In genomic region chr7:143337216-143337615, GRCh38 we compare ENCODE assay signal across 29 cellular contexts. TPM values are rescaled to one million over a fixed set of nuclear protein-coding genes. Genes with fewer than 3 reads are reported as not detected.
DNase-seq lines count a peak whose midpoint lies in the region; ATAC-seq and TF ChIP-seq lines count a peak whose summit lies in the region.
"Had no signal": no experiment of that assay in that cellular context is flagged by ENCODE, and none has a peak within 500 bp of the region (broad histone marks: within the 10 kb centered on the region; RNA-seq: fewer than 3 reads in every experiment).

No MANE protein-coding gene starts in this region.

- peaks cover 12% of the 10 kb centered on the region for H3K27me3 Mint-ChIP-seq in activated CD4-positive, alpha-beta T cell treated with anti-CD3 and anti-CD28 coated beads for 36 hours

- POLR2A ChIA-PET in activated CD4-positive, alpha-beta T cell treated with anti-CD3 and anti-CD28 coated beads for 36 hours (lab: Charles Lee) = no interaction called here

- no peak overlapping the region for H3K4me2 ChIP-seq in Loucy (ENCODE audit: low read depth, low read length, poor library complexity, severe bottlenecking)
- H3K4me2 ChIP-seq: BLaER1 had no signal

- intact Hi-C loops in activated CD4-positive, alpha-beta T cell treated with anti-CD3 and anti-CD28 coated beads for 36 hours (cut with DNase I, micrococcal nuclease) = loop anchor here in 1 of 2 experiments (10.0 kb wide), 1 partner anchor 332 kb away; no protein-coding TSS in a partner anchor

- TF ChIP-seq CTCF in Loucy (conservative IDR thresholded peaks at IDR 0.05; ENCODE audit: low read length) (no peak), VCaP (conservative IDR thresholded peaks at IDR 0.05) (no peak)

- H3K9me3 Mint-ChIP-seq in activated CD4-positive, alpha-beta T cell treated with anti-CD3 and anti-CD28 coated beads for 36 hours (ENCODE audit: low read depth) = no peaks in the 10 kb centered on the region
- no peaks in the 10 kb centered on the region for H3K9me3 Mint-ChIP-seq in stimulated activated effector memory CD8-positive, alpha-beta T cell treated with anti-CD3 and anti-CD28 coated beads, Interleukin-12 subunit alpha, Interleukin-12 subunit beta, amount 100 ng/mL, for 72 hours
- H3K9me3 Mint-ChIP-seq: CD4-positive, alpha-beta memory T cell; CD4-positive, CD25-positive, alpha-beta regulatory T cell; CD8-positive, alpha-beta memory T cell had no signal

- H3K4me1 Mint-ChIP-seq in activated CD4-positive, alpha-beta T cell treated with anti-CD3 and anti-CD28 coated beads for 36 hours = no peaks in the 10 kb centered on the region
- H3K4me1 Mint-ChIP-seq in stimulated activated effector memory CD8-positive, alpha-beta T cell treated with anti-CD3 and anti-CD28 coated beads, Interleukin-12 subunit alpha, Interleukin-12 subunit beta, amount 100 ng/mL, for 72 hours = no peaks in the 10 kb centered on the region

- H3K4me1 ChIP-seq in Loucy (ENCODE audit: insufficient read depth, low read length, poor library complexity, severe bottlenecking) = no peaks in the 10 kb centered on the region
- H3K4me1 ChIP-seq: BE2C, BLaER1 had no signal

- H3K27me3 ChIP-seq in Loucy (ENCODE audit: insufficient read depth, low read length, poor library complexity, severe bottlenecking) = no peaks in the 10 kb centered on the region
- H3K27me3 ChIP-seq: BLaER1 had no signal

- no peaks in the 10 kb centered on the region for H3K9me2 ChIP-seq in Loucy (replicated peaks; ENCODE audit: low read depth, low read length)

- no peaks in the 10 kb centered on the region for H4K20me1 ChIP-seq in Loucy (ENCODE audit: insufficient read depth, low read length, poor library complexity, severe bottlenecking)
- H4K20me1 ChIP-seq: BLaER1 had no signal

- no peak overlapping the region for H3K4me3 Mint-ChIP-seq in activated CD4-positive, alpha-beta T cell treated with anti-CD3 and anti-CD28 coated beads for 36 hours
- no peak overlapping the region for H3K4me3 Mint-ChIP-seq in stimulated activated effector memory CD8-positive, alpha-beta T cell treated with anti-CD3 and anti-CD28 coated beads, Interleukin-12 subunit alpha, Interleukin-12 subunit beta, amount 100 ng/mL, for 72 hours
- H3K4me3 Mint-ChIP-seq: CD14-positive monocyte; CD4-positive, alpha-beta memory T cell; CD4-positive, CD25-positive, alpha-beta regulatory T cell; CD8-positive, alpha-beta memory T cell had no signal

- H3K36me3 ChIP-seq in Loucy (ENCODE audit: insufficient read depth, low read length) = no peaks in the 10 kb centered on the region
- H3K36me3 ChIP-seq: BE2C, BLaER1 had no signal

- H3K79me2 ChIP-seq in Loucy (ENCODE audit: insufficient read depth, low read length) = no peaks in the 10 kb centered on the region

- DNase-seq in activated CD4-positive, alpha-beta T cell treated with anti-CD3 and anti-CD28 coated beads for 36 hours = no peak
- DNase-seq in activated CD4-positive, alpha-beta T cell treated with anti-CD3 and anti-CD28 coated beads for 4 hours = no peak
- no peak for DNase-seq in stimulated activated effector memory CD8-positive, alpha-beta T cell treated with anti-CD3 and anti-CD28 coated beads, Interleukin-12 subunit alpha, Interleukin-12 subunit beta, amount 100 ng/mL, for 72 hours (ENCODE audit: low spot score in 2 of 2)
- DNase-seq in NCI-H345 (lab: John Stamatoyannopoulos, UW) = no peak
- no peak for DNase-seq in activated CD8-positive, alpha-beta memory T cell treated with anti-CD3 and anti-CD28 coated beads, Interleukin-2, amount 50 U/mL, for 48 hours
- no peak for DNase-seq in stimulated activated CD4-positive, alpha-beta T cell treated with anti-CD3 and anti-CD28 coated beads, Interleukin-1b, Interleukin-23, amount 100 ng/mL, for 48 hours
- DNase-seq: 8988T; ACHN; BE2C; C1 segment of cervical spinal cord; CD4-positive, alpha-beta memory T cell; CD4-positive, CD25-positive, alpha-beta regulatory T cell; CD8-positive, alpha-beta memory T cell; COR-L47; DMS 273 treated with DMSO at 0.1 percent for 48 hours; DMS153; DMS53; DMS79; DND-41; EL; GDM1 had no signal

- ATAC-seq in activated CD4-positive, alpha-beta T cell treated with anti-CD3 and anti-CD28 coated beads for 36 hours = peak; percentile 33
- ATAC-seq in stimulated activated effector memory CD8-positive, alpha-beta T cell treated with anti-CD3 and anti-CD28 coated beads, Interleukin-12 subunit alpha, Interleukin-12 subunit beta, amount 100 ng/mL, for 72 hours = peak; percentile 53
- ATAC-seq: GM12878 had no signal

- 0 out of 2 replicates have a peak overlapping the region, but pooled peaks have one; percentile 17 for H2AFZ ChIP-seq in Loucy (ENCODE audit: low read length)

- no peak overlapping the region for H3K4me3 ChIP-seq in Loucy (ENCODE audit: low read length, poor library complexity, severe bottlenecking)
- H3K4me3 ChIP-seq: BLaER1, GM12878 had no signal

- peak overlapping the region; percentile 37 for H3K27ac ChIP-seq in VCaP
- H3K27ac ChIP-seq: BLaER1 had no signal

- H3K36me3 Mint-ChIP-seq in activated CD4-positive, alpha-beta T cell treated with anti-CD3 and anti-CD28 coated beads for 36 hours (ENCODE audit: low read depth) = no peaks in the 10 kb centered on the region
- no peaks in the 10 kb centered on the region for H3K36me3 Mint-ChIP-seq in stimulated activated effector memory CD8-positive, alpha-beta T cell treated with anti-CD3 and anti-CD28 coated beads, Interleukin-12 subunit alpha, Interleukin-12 subunit beta, amount 100 ng/mL, for 72 hours
- H3K36me3 Mint-ChIP-seq: CD14-positive monocyte; CD4-positive, alpha-beta memory T cell; CD4-positive, CD25-positive, alpha-beta regulatory T cell; CD8-positive, alpha-beta memory T cell had no signal

- H3K9ac ChIP-seq in Loucy (ENCODE audit: low read depth, low read length, poor library complexity, severe bottlenecking) = no peak overlapping the region
- H3K9ac ChIP-seq: BLaER1 had no signal

- no peaks in the 10 kb centered on the region for H3F3A ChIP-seq in Loucy (ENCODE audit: low read depth)

- no peaks in the 10 kb centered on the region for H3K9me3 ChIP-seq in Loucy (ENCODE audit: insufficient read depth, low read depth, low read length)
- H3K9me3 ChIP-seq: BE2C, BLaER1 had no signal

- H3K27ac Mint-ChIP-seq in activated CD4-positive, alpha-beta T cell treated with anti-CD3 and anti-CD28 coated beads for 36 hours = no peak overlapping the region
- no peak overlapping the region for H3K27ac Mint-ChIP-seq in stimulated activated effector memory CD8-positive, alpha-beta T cell treated with anti-CD3 and anti-CD28 coated beads, Interleukin-12 subunit alpha, Interleukin-12 subunit beta, amount 100 ng/mL, for 72 hours
- H3K27ac Mint-ChIP-seq: CD14-positive monocyte; CD4-positive, alpha-beta memory T cell; CD4-positive, CD25-positive, alpha-beta regulatory T cell; CD8-positive, alpha-beta memory T cell had no signal

- CTCF ChIA-PET in activated CD4-positive, alpha-beta T cell treated with anti-CD3 and anti-CD28 coated beads for 36 hours (lab: Charles Lee) = interaction anchor here (0.9 to 1.9 kb wide), 6 partner anchors 8 to 54 kb away, joined by 3 to 6 read pairs (median 4); partner anchors contain the start of gene CASP2

RNA-seq across cellular contexts. Expression of gene CLCN1, which starts 21.3 kb away (rescaled TPM):
- under 1 TPM; 0.07 to 0.09 TPM for total RNA-seq in activated CD4-positive, alpha-beta T cell treated with anti-CD3 and anti-CD28 coated beads for 36 hours
- total RNA-seq: A673; CD4-positive, alpha-beta memory T cell; CD4-positive, CD25-positive, alpha-beta regulatory T cell; G401; GM12878 had no signal

RNA-seq across cellular contexts. Expression of gene FAM131B, which starts 25.3 kb away (rescaled TPM):
- total RNA-seq in activated CD4-positive, alpha-beta T cell treated with anti-CD3 and anti-CD28 coated beads for 36 hours = 1 to 10 TPM; 1.7 to 1.8 TPM

RNA-seq across cellular contexts. Expression of gene ZYX, which starts 43.9 kb away (rescaled TPM):
- total RNA-seq in activated CD4-positive, alpha-beta T cell treated with anti-CD3 and anti-CD28 coated beads for 36 hours = 100 to 1,000 TPM; 103 to 148 TPM

RNA-seq across cellular contexts. Expression of gene CASP2, which starts 49.1 kb away (rescaled TPM):
- 100 to 1,000 TPM in 1 of 2 experiments, 10 to 100 TPM in 1; 91.1 to 106 TPM for total RNA-seq in activated CD4-positive, alpha-beta T cell treated with anti-CD3 and anti-CD28 coated beads for 36 hours

RNA-seq across cellular contexts. Expression of gene TMEM139, which starts 52.5 kb away (rescaled TPM):
- 1 to 10 TPM; 1.2 to 2.3 TPM for total RNA-seq in activated CD4-positive, alpha-beta T cell treated with anti-CD3 and anti-CD28 coated beads for 36 hours
- total RNA-seq: A673, Daoy, G401 had no signal
